Comparison of ENCODE assay signal across 2 cellular contexts in the genomic region with DNA sequence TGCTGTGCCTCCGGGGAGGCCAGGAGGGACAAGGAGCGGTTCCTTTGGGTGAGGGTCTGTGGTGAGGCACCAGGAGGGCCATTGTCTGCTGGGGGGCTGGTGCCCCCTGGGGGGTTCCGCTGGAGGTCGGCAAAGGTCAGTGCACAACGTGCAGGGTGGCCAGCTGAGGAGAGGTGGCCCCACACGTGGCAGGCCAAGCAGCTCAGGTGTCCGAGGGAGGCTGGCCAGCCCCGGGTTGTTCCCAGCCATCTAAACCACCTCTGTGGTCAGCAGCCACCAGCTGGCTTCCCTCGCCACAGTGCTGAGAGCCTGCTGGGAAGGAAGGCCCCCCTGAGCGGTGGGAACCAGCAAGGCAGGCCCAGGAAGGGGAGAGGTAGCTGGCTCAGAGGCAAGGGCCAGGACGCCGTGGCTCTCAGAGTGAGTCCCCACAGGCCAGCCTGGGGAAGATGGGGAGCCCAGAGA.
TF ChIP-seq lines count a peak whose summit lies in the region.

No MANE protein-coding gene starts in this region.

TF ChIP-seq in HCT116, 20 proteins besides CTCF, POLR2A, EP300 and RAD21:
- no peak for TF ChIP-seq ZNF274 (IDR thresholded peaks at IDR 0.05; ENCODE audit: low read depth, low read length)
- TF ChIP-seq, protein P1, sequence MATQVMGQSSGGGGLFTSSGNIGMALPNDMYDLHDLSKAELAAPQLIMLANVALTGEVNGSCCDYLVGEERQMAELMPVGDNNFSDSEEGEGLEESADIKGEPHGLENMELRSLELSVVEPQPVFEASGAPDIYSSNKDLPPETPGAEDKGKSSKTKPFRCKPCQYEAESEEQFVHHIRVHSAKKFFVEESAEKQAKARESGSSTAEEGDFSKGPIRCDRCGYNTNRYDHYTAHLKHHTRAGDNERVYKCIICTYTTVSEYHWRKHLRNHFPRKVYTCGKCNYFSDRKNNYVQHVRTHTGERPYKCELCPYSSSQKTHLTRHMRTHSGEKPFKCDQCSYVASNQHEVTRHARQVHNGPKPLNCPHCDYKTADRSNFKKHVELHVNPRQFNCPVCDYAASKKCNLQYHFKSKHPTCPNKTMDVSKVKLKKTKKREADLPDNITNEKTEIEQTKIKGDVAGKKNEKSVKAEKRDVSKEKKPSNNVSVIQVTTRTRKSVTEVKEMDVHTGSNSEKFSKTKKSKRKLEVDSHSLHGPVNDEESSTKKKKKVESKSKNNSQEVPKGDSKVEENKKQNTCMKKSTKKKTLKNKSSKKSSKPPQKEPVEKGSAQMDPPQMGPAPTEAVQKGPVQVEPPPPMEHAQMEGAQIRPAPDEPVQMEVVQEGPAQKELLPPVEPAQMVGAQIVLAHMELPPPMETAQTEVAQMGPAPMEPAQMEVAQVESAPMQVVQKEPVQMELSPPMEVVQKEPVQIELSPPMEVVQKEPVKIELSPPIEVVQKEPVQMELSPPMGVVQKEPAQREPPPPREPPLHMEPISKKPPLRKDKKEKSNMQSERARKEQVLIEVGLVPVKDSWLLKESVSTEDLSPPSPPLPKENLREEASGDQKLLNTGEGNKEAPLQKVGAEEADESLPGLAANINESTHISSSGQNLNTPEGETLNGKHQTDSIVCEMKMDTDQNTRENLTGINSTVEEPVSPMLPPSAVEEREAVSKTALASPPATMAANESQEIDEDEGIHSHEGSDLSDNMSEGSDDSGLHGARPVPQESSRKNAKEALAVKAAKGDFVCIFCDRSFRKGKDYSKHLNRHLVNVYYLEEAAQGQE (IDR thresholded peaks at IDR 0.05; ENCODE audit: low read depth): no peak
- no peak for TF ChIP-seq ELF1 (IDR thresholded peaks at IDR 0.05; ENCODE audit: borderline replicate concordance, low read depth)
- TF ChIP-seq, protein P2, sequence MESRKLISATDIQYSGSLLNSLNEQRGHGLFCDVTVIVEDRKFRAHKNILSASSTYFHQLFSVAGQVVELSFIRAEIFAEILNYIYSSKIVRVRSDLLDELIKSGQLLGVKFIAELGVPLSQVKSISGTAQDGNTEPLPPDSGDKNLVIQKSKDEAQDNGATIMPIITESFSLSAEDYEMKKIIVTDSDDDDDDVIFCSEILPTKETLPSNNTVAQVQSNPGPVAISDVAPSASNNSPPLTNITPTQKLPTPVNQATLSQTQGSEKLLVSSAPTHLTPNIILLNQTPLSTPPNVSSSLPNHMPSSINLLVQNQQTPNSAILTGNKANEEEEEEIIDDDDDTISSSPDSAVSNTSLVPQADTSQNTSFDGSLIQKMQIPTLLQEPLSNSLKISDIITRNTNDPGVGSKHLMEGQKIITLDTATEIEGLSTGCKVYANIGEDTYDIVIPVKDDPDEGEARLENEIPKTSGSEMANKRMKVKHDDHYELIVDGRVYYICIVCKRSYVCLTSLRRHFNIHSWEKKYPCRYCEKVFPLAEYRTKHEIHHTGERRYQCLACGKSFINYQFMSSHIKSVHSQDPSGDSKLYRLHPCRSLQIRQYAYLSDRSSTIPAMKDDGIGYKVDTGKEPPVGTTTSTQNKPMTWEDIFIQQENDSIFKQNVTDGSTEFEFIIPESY (IDR thresholded peaks at IDR 0.05; ENCODE audit: extremely low read depth, insufficient replicate concordance, low read length): no peak
- no peak for TF ChIP-seq JUND (IDR thresholded peaks at IDR 0.05)
- TF ChIP-seq CBX3 (IDR thresholded peaks at IDR 0.05; ENCODE audit: low read depth): no peak
- TF ChIP-seq SRF (IDR thresholded peaks at IDR 0.05; ENCODE audit: low read depth): no peak

TF ChIP-seq in GM12878, 131 proteins besides CTCF, POLR2A, EP300 and RAD21:
- TF ChIP-seq, protein P3, sequence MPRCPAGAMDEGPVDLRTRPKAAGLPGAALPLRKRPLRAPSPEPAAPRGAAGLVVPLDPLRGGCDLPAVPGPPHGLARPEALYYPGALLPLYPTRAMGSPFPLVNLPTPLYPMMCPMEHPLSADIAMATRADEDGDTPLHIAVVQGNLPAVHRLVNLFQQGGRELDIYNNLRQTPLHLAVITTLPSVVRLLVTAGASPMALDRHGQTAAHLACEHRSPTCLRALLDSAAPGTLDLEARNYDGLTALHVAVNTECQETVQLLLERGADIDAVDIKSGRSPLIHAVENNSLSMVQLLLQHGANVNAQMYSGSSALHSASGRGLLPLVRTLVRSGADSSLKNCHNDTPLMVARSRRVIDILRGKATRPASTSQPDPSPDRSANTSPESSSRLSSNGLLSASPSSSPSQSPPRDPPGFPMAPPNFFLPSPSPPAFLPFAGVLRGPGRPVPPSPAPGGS (IDR thresholded peaks at IDR 0.05; ENCODE audit: borderline replicate concordance, insufficient read depth, low read depth, low read length, poor library complexity, severe bottlenecking): no peak
- TF ChIP-seq ATF7 (IDR thresholded peaks at IDR 0.05; ENCODE audit: low read depth) (no peak), SRF (IDR thresholded peaks at IDR 0.05; ENCODE audit: low read depth in 2 of 2, low read length in 2 of 2) (no peak), MTA2 (IDR thresholded peaks at IDR 0.05; ENCODE audit: low read depth) (no peak), PAX5 (IDR thresholded peaks at IDR 0.05; ENCODE audit: borderline replicate concordance, low read depth, low read length) (no peak), ZNF24 (IDR thresholded peaks at IDR 0.05) (no peak), ETV6 (conservative IDR thresholded peaks at IDR 0.05 in 1 of 2, IDR thresholded peaks at IDR 0.05 in 1 of 2; ENCODE audit: borderline replicate concordance in 1 of 2, low read depth in 1 of 2) (no peak), RFX5 (IDR thresholded peaks at IDR 0.05; ENCODE audit: low read depth, low read length) (no peak)
- TF ChIP-seq, protein P4, sequence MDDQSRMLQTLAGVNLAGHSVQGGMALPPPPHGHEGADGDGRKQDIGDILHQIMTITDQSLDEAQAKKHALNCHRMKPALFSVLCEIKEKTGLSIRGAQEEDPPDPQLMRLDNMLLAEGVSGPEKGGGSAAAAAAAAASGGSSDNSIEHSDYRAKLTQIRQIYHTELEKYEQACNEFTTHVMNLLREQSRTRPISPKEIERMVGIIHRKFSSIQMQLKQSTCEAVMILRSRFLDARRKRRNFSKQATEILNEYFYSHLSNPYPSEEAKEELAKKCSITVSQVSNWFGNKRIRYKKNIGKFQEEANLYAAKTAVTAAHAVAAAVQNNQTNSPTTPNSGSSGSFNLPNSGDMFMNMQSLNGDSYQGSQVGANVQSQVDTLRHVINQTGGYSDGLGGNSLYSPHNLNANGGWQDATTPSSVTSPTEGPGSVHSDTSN (IDR thresholded peaks at IDR 0.05; ENCODE audit: insufficient replicate concordance, low read depth, low read length): no peak
- TF ChIP-seq, protein P5, sequence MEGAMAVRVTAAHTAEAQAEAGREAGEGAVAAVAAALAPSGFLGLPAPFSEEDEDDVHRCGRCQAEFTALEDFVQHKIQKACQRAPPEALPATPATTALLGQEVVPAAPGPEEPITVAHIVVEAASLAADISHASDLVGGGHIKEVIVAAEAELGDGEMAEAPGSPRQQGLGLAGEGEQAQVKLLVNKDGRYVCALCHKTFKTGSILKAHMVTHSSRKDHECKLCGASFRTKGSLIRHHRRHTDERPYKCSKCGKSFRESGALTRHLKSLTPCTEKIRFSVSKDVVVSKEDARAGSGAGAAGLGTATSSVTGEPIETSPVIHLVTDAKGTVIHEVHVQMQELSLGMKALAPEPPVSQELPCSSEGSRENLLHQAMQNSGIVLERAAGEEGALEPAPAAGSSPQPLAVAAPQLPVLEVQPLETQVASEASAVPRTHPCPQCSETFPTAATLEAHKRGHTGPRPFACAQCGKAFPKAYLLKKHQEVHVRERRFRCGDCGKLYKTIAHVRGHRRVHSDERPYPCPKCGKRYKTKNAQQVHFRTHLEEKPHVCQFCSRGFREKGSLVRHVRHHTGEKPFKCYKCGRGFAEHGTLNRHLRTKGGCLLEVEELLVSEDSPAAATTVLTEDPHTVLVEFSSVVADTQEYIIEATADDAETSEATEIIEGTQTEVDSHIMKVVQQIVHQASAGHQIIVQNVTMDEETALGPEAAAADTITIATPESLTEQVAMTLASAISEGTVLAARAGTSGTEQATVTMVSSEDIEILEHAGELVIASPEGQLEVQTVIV (IDR thresholded peaks at IDR 0.05; ENCODE audit: borderline replicate concordance, partially characterized antibody): no peak
